ENCODE assay signal across 29 cellular contexts in the genomic region with DNA sequence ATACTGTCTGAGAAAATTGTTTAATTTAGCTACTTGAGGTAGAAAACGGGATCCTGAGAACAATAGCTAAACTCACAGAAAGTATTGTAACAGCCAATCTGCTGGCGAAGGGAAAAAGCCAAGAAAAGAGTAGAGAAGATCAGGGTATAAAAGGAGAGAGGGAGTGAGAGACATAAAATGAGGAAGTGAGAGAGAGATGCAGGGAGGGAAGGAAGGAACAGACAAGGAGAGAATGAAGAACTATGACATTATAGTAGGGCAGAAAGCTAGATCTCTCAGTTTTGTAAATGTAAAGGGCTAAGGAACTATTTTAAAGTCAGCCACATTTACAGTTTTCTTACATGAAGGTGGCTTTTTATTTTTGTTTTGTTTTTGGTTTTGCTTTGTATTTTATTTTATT. TPM values are rescaled to one million over a fixed set of nuclear protein-coding genes. Genes with fewer than 3 reads are reported as not detected.
A peak's percentile ranks its signal among the peaks of the same experiment; 100 is the strongest.
DNase-seq lines count a peak whose midpoint lies in the region; FAIRE-seq and TF ChIP-seq lines count a peak whose summit lies in the region.
"Had no signal": no experiment of that assay in that cellular context is flagged by ENCODE, and none has a peak within 500 bp of the region (broad histone marks: within the 10 kb centered on the region; RNA-seq: fewer than 3 reads in every experiment).

No MANE protein-coding gene starts in this region.

- DNase-seq in SIG-M5 treated with dmso at 0.1 percent for 504 hours (lab: John Stamatoyannopoulos, UW; ENCODE audit: unreplicated experiment) = peak; percentile 43
- DNase-seq in SIG-M5 (lab: John Stamatoyannopoulos, UW) = no peak
- DNase-seq in NOMO-1 treated with dmso at 0.1 percent for 144 hours (lab: John Stamatoyannopoulos, UW; ENCODE audit: unreplicated experiment) = peak; percentile 18
- DNase-seq in astrocyte (ENCODE audit: low read depth) = no peak
- DNase-seq in neuronal stem cell (ENCODE audit: low spot score) = no peak
- DNase-seq in colonic mucosa = no peak
- DNase-seq in glutamatergic neuron = no peak
- DNase-seq in activated CD4-positive, alpha-beta T cell treated with anti-CD3 and anti-CD28 coated beads, Interleukin-2, amount 50 U/mL, for 4 hours = no peak
- DNase-seq: activated CD4-positive, CD25-positive, alpha-beta regulatory T cell treated with anti-CD3 and anti-CD28 coated beads, Interleukin-2, amount 50 U/mL, for 72 hours; central memory CD4-positive, alpha-beta T cell; dorsolateral prefrontal cortex; H9; NCI-H1048; NCI-H774; Peyer's patch; stimulated activated naive CD8-positive, alpha-beta T cell treated with anti-CD3 and anti-CD28 coated beads, Interleukin-15, amount 100 ng/mL, for 72 hours; T-helper 9 cell had no signal

- H4K8ac ChIP-seq in neuronal stem cell (ENCODE audit: low read depth, low read length) = no peak overlapping the region

- H3K4me3 ChIP-seq in astrocyte (ENCODE audit: insufficient read depth, low read depth, low read length) = no peak overlapping the region
- no peak overlapping the region for H3K4me3 ChIP-seq in neuronal stem cell (ENCODE audit: low read length in 2 of 2)
- H3K4me3 ChIP-seq in colonic mucosa = no peak overlapping the region
- H3K4me3 ChIP-seq: dorsolateral prefrontal cortex, gastroesophageal sphincter, lung, ovary, Peyer's patch, tibial nerve had no signal

- H2BK5ac ChIP-seq in neuronal stem cell (ENCODE audit: low read length) = no peak overlapping the region

- H3K79me2 ChIP-seq in astrocyte (ENCODE audit: insufficient read depth, low read length) = no peaks in the 10 kb centered on the region

- H2BK120ac ChIP-seq in neuronal stem cell (ENCODE audit: low read depth, low read length) = no peak overlapping the region

- H3K9me3 Mint-ChIP-seq in astrocyte (ENCODE audit: unreplicated experiment) (no peaks in the 10 kb centered on the region), glutamatergic neuron (ENCODE audit: unreplicated experiment) (no peaks in the 10 kb centered on the region)
- H3K9me3 Mint-ChIP-seq: activated naive CD4-positive, alpha-beta T cell treated with anti-CD3 and anti-CD28 coated beads for 36 hours; activated T-cell treated with anti-CD3 and anti-CD28 coated beads, Interleukin-2, amount 50 U/mL, for 72 hours; CD8-positive, alpha-beta memory T cell; H9; stimulated activated naive CD8-positive, alpha-beta T cell treated with anti-CD3 and anti-CD28 coated beads, Interleukin-15, amount 100 ng/mL, for 72 hours had no signal

- no peak overlapping the region for H3K27ac Mint-ChIP-seq in astrocyte (ENCODE audit: unreplicated experiment)
- no peak overlapping the region for H3K27ac Mint-ChIP-seq in glutamatergic neuron (ENCODE audit: unreplicated experiment)
- H3K27ac Mint-ChIP-seq: activated naive CD4-positive, alpha-beta T cell treated with anti-CD3 and anti-CD28 coated beads for 36 hours; activated T-cell treated with anti-CD3 and anti-CD28 coated beads, Interleukin-2, amount 50 U/mL, for 72 hours; CD8-positive, alpha-beta memory T cell; H9; stimulated activated naive CD8-positive, alpha-beta T cell treated with anti-CD3 and anti-CD28 coated beads, Interleukin-15, amount 100 ng/mL, for 72 hours had no signal

- no peak overlapping the region for H4K91ac ChIP-seq in neuronal stem cell (ENCODE audit: low read depth, low read length, poor library complexity)

- no peaks in the 10 kb centered on the region for H3K79me1 ChIP-seq in neuronal stem cell (ENCODE audit: low read depth, low read length)

- no peak overlapping the region for H3K9ac ChIP-seq in astrocyte (ENCODE audit: low read length)
- no peak overlapping the region for H3K9ac ChIP-seq in neuronal stem cell (ENCODE audit: low read depth, low read length, poor library complexity)
- no peak overlapping the region for H3K9ac ChIP-seq in colonic mucosa (ENCODE audit: low read depth in 2 of 2, low read length in 2 of 2)

- no peaks in the 10 kb centered on the region for H4K20me1 ChIP-seq in astrocyte (ENCODE audit: insufficient read depth, low read length)

- no peak overlapping the region for H3K14ac ChIP-seq in neuronal stem cell (ENCODE audit: low read length)

- H3K36me3 Mint-ChIP-seq in astrocyte (ENCODE audit: low read depth, unreplicated experiment) = no peaks in the 10 kb centered on the region
- no peaks in the 10 kb centered on the region for H3K36me3 Mint-ChIP-seq in glutamatergic neuron (ENCODE audit: unreplicated experiment)
- H3K36me3 Mint-ChIP-seq: CD8-positive, alpha-beta memory T cell had no signal

- no peak overlapping the region for H2BK15ac ChIP-seq in neuronal stem cell (ENCODE audit: low read length)

- intact Hi-C loops in colonic mucosa (cut with DNase I) = loop anchor here (2.0 kb wide), 1 partner anchor 443 kb away; no protein-coding TSS in a partner anchor

- peaks cover 3% of the 10 kb centered on the region for H3K9me3 ChIP-seq in astrocyte (ENCODE audit: insufficient read depth, low read depth, low read length)
- H3K9me3 ChIP-seq in neuronal stem cell (replicated peaks in 1 of 2; ENCODE audit: control insufficient read depth in 2 of 2, insufficient read depth in 1 of 2, low read depth in 1 of 2, low read length in 2 of 2) = no peaks in the 10 kb centered on the region
- no peaks in the 10 kb centered on the region for H3K9me3 ChIP-seq in colonic mucosa
- H3K9me3 ChIP-seq: gastroesophageal sphincter, ovary, Peyer's patch, tibial nerve had no signal

- no peak for FAIRE-seq in astrocyte (lab: Jason Lieb, UNC)

- WGBS in neuronal stem cell (ENCODE audit: extremely low coverage in 2 of 2, insufficient read length in 2 of 2, insufficient replicate concordance in 1 of 2), 2 donors = no CpG with 5 or more reads among the region's 2 CpGs

- no peaks in the 10 kb centered on the region for H3K36me3 ChIP-seq in astrocyte (ENCODE audit: insufficient read depth, low read length)
- H3K36me3 ChIP-seq in neuronal stem cell (replicated peaks in 1 of 2; ENCODE audit: control insufficient read depth in 2 of 2, insufficient read depth in 2 of 2, low read length in 2 of 2) = no peaks in the 10 kb centered on the region
- no peaks in the 10 kb centered on the region for H3K36me3 ChIP-seq in colonic mucosa
- H3K36me3 ChIP-seq: gastroesophageal sphincter, ovary, Peyer's patch, tibial nerve had no signal

- H3K4me1 ChIP-seq in astrocyte (ENCODE audit: insufficient read depth, low read length) (peaks cover 11% of the 10 kb centered on the region), neuronal stem cell (ENCODE audit: control insufficient read depth in 2 of 2, insufficient read depth in 1 of 2, low read depth in 1 of 2, low read length in 2 of 2) (peaks cover 0 to 7% of the 10 kb centered on the region in 2 donors), colonic mucosa (no peaks in the 10 kb centered on the region)
- H3K4me1 ChIP-seq: Peyer's patch had no signal

- no peak overlapping the region for H3K4me2 ChIP-seq in astrocyte (ENCODE audit: low read length)
- H3K4me2 ChIP-seq in neuronal stem cell (ENCODE audit: insufficient read depth, low read length, poor library complexity, severe bottlenecking) = no peak overlapping the region

- H3K27me3 Mint-ChIP-seq in astrocyte (ENCODE audit: low read depth, unreplicated experiment) = no peaks in the 10 kb centered on the region
- H3K27me3 Mint-ChIP-seq in glutamatergic neuron (ENCODE audit: unreplicated experiment) = no peaks in the 10 kb centered on the region

- H2AK5ac ChIP-seq in neuronal stem cell (ENCODE audit: low read depth, low read length) = no peak overlapping the region

- no peak overlapping the region for H2BK12ac ChIP-seq in neuronal stem cell (ENCODE audit: low read length)

- no peak for TF ChIP-seq CTCF in astrocyte (IDR thresholded peaks at IDR 0.05; ENCODE audit: insufficient read depth, low read depth, low read length)
- TF ChIP-seq CTCF in colonic mucosa (IDR thresholded peaks at IDR 0.05) = no peak
- TF ChIP-seq CTCF in glutamatergic neuron (IDR thresholded peaks at IDR 0.05; ENCODE audit: partially characterized antibody, unreplicated experiment) = no peak

- H2AFZ ChIP-seq in astrocyte (ENCODE audit: low read depth, low read length) (peak overlapping the region; percentile 51), neuronal stem cell (ENCODE audit: low read length) (peak overlapping the region; percentile 50)

- H3K18ac ChIP-seq in neuronal stem cell (ENCODE audit: low read length) = no peak overlapping the region

- H3K27ac ChIP-seq in astrocyte (ENCODE audit: low read depth, low read length) (no peak overlapping the region), neuronal stem cell (replicated peaks; ENCODE audit: low read length) (no peak overlapping the region), colonic mucosa (no peak overlapping the region)
- H3K27ac ChIP-seq: 22Rv1, dorsolateral prefrontal cortex, gastroesophageal sphincter, ovary, Peyer's patch, tibial nerve had no signal

- H3K27me3 ChIP-seq in astrocyte (ENCODE audit: insufficient read depth, low read length) = no peaks in the 10 kb centered on the region
- H3K27me3 ChIP-seq in neuronal stem cell (ENCODE audit: control insufficient read depth in 3 of 3, insufficient read depth in 3 of 3, low read depth in 1 of 3, low read length in 3 of 3) = no peaks in the 10 kb centered on the region
- no peaks in the 10 kb centered on the region for H3K27me3 ChIP-seq in colonic mucosa
- H3K27me3 ChIP-seq: ovary, Peyer's patch, tibial nerve had no signal

- H3K4me1 Mint-ChIP-seq in astrocyte (ENCODE audit: low read depth, unreplicated experiment) = peaks cover 12% of the 10 kb centered on the region
- H3K4me1 Mint-ChIP-seq in glutamatergic neuron (ENCODE audit: low read depth, unreplicated experiment) = peaks cover 5% of the 10 kb centered on the region
- H3K4me1 Mint-ChIP-seq: stimulated activated naive CD8-positive, alpha-beta T cell treated with anti-CD3 and anti-CD28 coated beads, Interleukin-15, amount 100 ng/mL, for 72 hours had no signal

- no peak overlapping the region for H3K23ac ChIP-seq in neuronal stem cell (ENCODE audit: low read depth, low read length, poor library complexity)

- H3K4me3 Mint-ChIP-seq in astrocyte (ENCODE audit: unreplicated experiment) (no peak overlapping the region), glutamatergic neuron (ENCODE audit: unreplicated experiment) (no peak overlapping the region)
- H3K4me3 Mint-ChIP-seq: activated naive CD4-positive, alpha-beta T cell treated with anti-CD3 and anti-CD28 coated beads for 36 hours; activated T-cell treated with anti-CD3 and anti-CD28 coated beads, Interleukin-2, amount 50 U/mL, for 72 hours; CD8-positive, alpha-beta memory T cell; H9; stimulated activated naive CD8-positive, alpha-beta T cell treated with anti-CD3 and anti-CD28 coated beads, Interleukin-15, amount 100 ng/mL, for 72 hours had no signal

- H3K4ac ChIP-seq in neuronal stem cell (ENCODE audit: low read length) = no peak overlapping the region

RNA-seq across cellular contexts. Expression of gene GIMD1, which starts 1.6 kb away (rescaled TPM):
- total RNA-seq in astrocyte = not detected in 2 replicates
- not detected for polyA plus RNA-seq in neuronal stem cell (2013, experiment 1 of 2)
- polyA plus RNA-seq in neuronal stem cell (2013, experiment 2 of 2) = not detected
- not detected for total RNA-seq in colonic mucosa
- total RNA-seq in glutamatergic neuron (ENCODE audit: unreplicated experiment) = not detected
- total RNA-seq: activated naive CD4-positive, alpha-beta T cell treated with anti-CD3 and anti-CD28 coated beads for 36 hours; activated T-cell treated with anti-CD3 and anti-CD28 coated beads, Interleukin-2, amount 50 U/mL, for 72 hours; CD8-positive, alpha-beta memory T cell; dorsolateral prefrontal cortex; gastroesophageal sphincter; H9; kidney epithelial cell; lung; myocyte; ovary; SK-MEL-5; tibial nerve had no signal
- polyA plus RNA-seq: CD8-positive, alpha-beta memory T cell; esophagus; lung; ovary had no signal

RNA-seq across cellular contexts. Expression of gene AIMP1, which starts 53.9 kb away (rescaled TPM):
- 46.8 and 53.4 TPM in 2 replicates for total RNA-seq in astrocyte
- polyA plus RNA-seq in neuronal stem cell (2013, experiment 1 of 2) = 93.6 TPM
- 105 TPM for polyA plus RNA-seq in neuronal stem cell (2013, experiment 2 of 2)
- total RNA-seq in colonic mucosa = 10 to 100 TPM; 45.1 to 56.2 TPM
- total RNA-seq in glutamatergic neuron (ENCODE audit: unreplicated experiment) = 30.2 TPM

RNA-seq across cellular contexts. Expression of gene TBCK, which starts 54.2 kb away (rescaled TPM):
- total RNA-seq in astrocyte (25.8 and 27.9 TPM in 2 replicates), colonic mucosa (10 to 100 TPM; 27.4 to 33.9 TPM), glutamatergic neuron (ENCODE audit: unreplicated experiment) (81.4 TPM)
- polyA plus RNA-seq in neuronal stem cell (2013, experiment 1 of 2) = 13.9 TPM
- 13.1 TPM for polyA plus RNA-seq in neuronal stem cell (2013, experiment 2 of 2)

Comparison
In these comparisons a context has a peak if more than half of its experiments do, and no peak if none do; other contexts are left out.
1. DNase-seq: peak in SIG-M5 treated with dmso at 0.1 percent for 504 hours (single experiment) and NOMO-1 treated with dmso at 0.1 percent for 144 hours (single experiment); none in SIG-M5 (single experiment), astrocyte (single experiment), neuronal stem cell (single experiment), colonic mucosa (single experiment), glutamatergic neuron (single experiment) and activated CD4-positive, alpha-beta T cell treated with anti-CD3 and anti-CD28 coated beads, Interleukin-2, amount 50 U/mL, for 4 hours (0 of 2).